In genomic region chr1:148522561-148523204, GRCh38 we compare ENCODE assay signal across 8 cellular contexts. TPM values are rescaled to one million over a fixed set of nuclear protein-coding genes. Genes with fewer than 3 reads are reported as not detected.
A peak's percentile ranks its signal among the peaks of the same experiment; 100 is the strongest.
DNase-seq lines count a peak whose midpoint lies in the region; ATAC-seq, FAIRE-seq and TF ChIP-seq lines count a peak whose summit lies in the region.
"Not testable (repeated sequence)": the region's sequence is repeated elsewhere in the genome, so short reads cannot be mapped to it uniquely, and the experiment has no call there.

No MANE protein-coding gene starts in this region.

- H3K27ac ChIP-seq in A673 (ENCODE audit: low read depth, low read length, poor library complexity, severe bottlenecking); keratinocyte (ENCODE audit: control insufficient read depth, insufficient read depth, low read length): not testable (repeated sequence)
- H3K27ac ChIP-seq in caudate nucleus (ENCODE audit: low read depth, low read length) (peak overlapping the region; percentile 67), smooth muscle cell (ENCODE audit: low read depth) (peak overlapping the region; percentile 59)

- WGBS in smooth muscle cell (ENCODE audit: low lambda C conversion rate) = under 1% methylated on average over 28 of the region's 30 CpGs

- POLR2A ChIA-PET in A673 (lab: Charles Lee; ENCODE audit: low non-redundant PET) = not testable (repeated sequence)

- not testable (repeated sequence) for H3K9ac ChIP-seq in keratinocyte (ENCODE audit: control insufficient read depth, extremely low read depth, insufficient read depth, low read length); smooth muscle cell (ENCODE audit: low read depth)

- not testable (repeated sequence) for H3K4me1 ChIP-seq in A673 (ENCODE audit: insufficient read depth, low read length, poor library complexity, severe bottlenecking); keratinocyte (ENCODE audit: control insufficient read depth, extremely low read depth, insufficient read depth, low read length); smooth muscle cell (ENCODE audit: low read depth)

- TF ChIP-seq CTCF in A673 (conservative IDR thresholded peaks at IDR 0.05; ENCODE audit: low read depth, low read length); smooth muscle cell (IDR thresholded peaks at IDR 0.05; ENCODE audit: borderline replicate concordance, insufficient read depth, poor library complexity, severe bottlenecking): not testable (repeated sequence)
- peak in 1 of 3 experiments; percentile 12 for TF ChIP-seq CTCF in keratinocyte (optimal IDR thresholded peaks at IDR 0.05 in 1 of 3, IDR thresholded peaks at IDR 0.05 in 1 of 3, conservative IDR thresholded peaks at IDR 0.05 in 1 of 3; ENCODE audit: extremely low read depth in 1 of 3, insufficient read depth in 2 of 3, low read length in 3 of 3)

- peak overlapping the region; percentile 36 for H3K4me3 ChIP-seq in A673 (ENCODE audit: low read depth, low read length, poor library complexity, severe bottlenecking)
- not testable (repeated sequence) for H3K4me3 ChIP-seq in keratinocyte (ENCODE audit: control insufficient read depth in 2 of 3, extremely low read depth in 1 of 3, insufficient read depth in 2 of 3, low read depth in 1 of 3, low read length in 3 of 3)
- H3K4me3 ChIP-seq in smooth muscle cell = peak overlapping the region; percentile 21

- CTCF ChIA-PET in A673 (lab: Charles Lee) = not testable (repeated sequence)

- peak; percentile 81 for ATAC-seq in GM18873 (IDR thresholded peaks at IDR 0.05; ENCODE audit: low FRiP score, unreplicated experiment)
- ATAC-seq in HG03066 (IDR thresholded peaks at IDR 0.05; ENCODE audit: low read depth, unreplicated experiment) = peak; percentile 84

- H2AFZ ChIP-seq in keratinocyte (ENCODE audit: control insufficient read depth, low read length); smooth muscle cell (ENCODE audit: low read depth): not testable (repeated sequence)

- not testable (repeated sequence) for H3K79me2 ChIP-seq in keratinocyte (ENCODE audit: control insufficient read depth, insufficient read depth, low read length); smooth muscle cell (ENCODE audit: low read depth)

- H3F3A ChIP-seq in smooth muscle cell (ENCODE audit: low read depth) = not testable (repeated sequence)

- not testable (repeated sequence) for H3K9me1 ChIP-seq in keratinocyte (ENCODE audit: control insufficient read depth, extremely low read depth, insufficient read depth, low read length)

- H4K20me1 ChIP-seq in keratinocyte (ENCODE audit: control insufficient read depth, extremely low read depth, insufficient read depth, low read length); smooth muscle cell (ENCODE audit: low read depth): not testable (repeated sequence)

- TSS peak; percentile 99 for BruUV-seq in A673 (replicated peaks; lab: Mats Ljungman, UMichigan)

- DNase-seq in A673 (ENCODE audit: low spot score) (peak; percentile 93), NCI-H226 (peak; percentile 85), caudate nucleus (lab: John Stamatoyannopoulos, UW) (peak in 58 of 61 donors; percentile 3 to 91 (median 56)), keratinocyte (ENCODE audit: low read depth, low spot score) (peak; percentile 94), smooth muscle cell (lab: John Stamatoyannopoulos, UW; ENCODE audit: unreplicated experiment) (peak; percentile 38)
- peak; percentile 65 to 92 (median 82) for DNase-seq in activated CD4-positive, CD25-positive, alpha-beta regulatory T cell (lab: John Stamatoyannopoulos, UW)

- not testable (repeated sequence) for H3K9me3 ChIP-seq in A673 (ENCODE audit: low read depth, low read length, poor library complexity, severe bottlenecking); keratinocyte (ENCODE audit: control insufficient read depth, low read depth, low read length); smooth muscle cell (replicated peaks; ENCODE audit: low read depth)

- not testable (repeated sequence) for H3K27me3 ChIP-seq in A673 (replicated peaks; ENCODE audit: insufficient read depth, low read depth, low read length, poor library complexity); keratinocyte (ENCODE audit: control insufficient read depth, extremely low read depth, insufficient read depth, low read length); smooth muscle cell (ENCODE audit: low read depth)

- FAIRE-seq in keratinocyte (lab: Jason Lieb, UNC) = not testable (repeated sequence)

- dilution Hi-C loops in keratinocyte (cut with MboI; ENCODE audit: extremely low pct_ligation_motif_present, low sequenced_read_pairs) = not testable (repeated sequence)

- H3K4me2 ChIP-seq in keratinocyte (ENCODE audit: control insufficient read depth, extremely low read depth, insufficient read depth, low read depth, low read length); smooth muscle cell: not testable (repeated sequence)

- intact Hi-C loops in A673 (cut with micrococcal nuclease; ENCODE audit: unreplicated experiment) = not testable (repeated sequence)

- not testable (repeated sequence) for H3K36me3 ChIP-seq in A673 (ENCODE audit: insufficient read depth, low read length, poor library complexity, severe bottlenecking); keratinocyte (ENCODE audit: control insufficient read depth in 2 of 2, extremely low read depth in 1 of 2, insufficient read depth in 2 of 2, low read length in 2 of 2); smooth muscle cell (ENCODE audit: low read depth)

RNA-seq across cellular contexts. Expression of gene PPIAL4G, which starts 39.6 kb away (rescaled TPM):
- not detected in 2 replicates for total RNA-seq in A673 (2021)
- polyA plus RNA-seq in keratinocyte = not detected in 3 replicates
- polyA plus RNA-seq in keratinocyte (2011; ENCODE audit: low read depth) = not detected
- not detected in 2 replicates for polyA plus RNA-seq in keratinocyte (2011; cell fraction: cytosol; rRNA removed)
- not detected in 2 replicates for polyA plus RNA-seq in keratinocyte (2011; cell fraction: nucleus; rRNA removed)
- not detected in 2 replicates for polyA plus RNA-seq in keratinocyte (2012; ENCODE audit: low replicate concordance)
- polyA minus RNA-seq in keratinocyte = not detected in 3 replicates
- polyA minus RNA-seq in keratinocyte (2011; cell fraction: cytosol; rRNA and poly(A)+ RNA removed) = not detected
- polyA minus RNA-seq in keratinocyte (2011; cell fraction: nucleus; rRNA and poly(A)+ RNA removed) = not detected in 2 replicates
- not detected in 2 replicates for total RNA-seq in smooth muscle cell
- polyA plus RNA-seq in smooth muscle cell = 0.12 TPM in 1 of 2 replicates, not detected in the other

Comparison
In these comparisons a context has a peak if more than half of its experiments do, and no peak if none do; other contexts are left out.
1. DNase-seq: peak in every context shown above with its lines; median percentile 94 in keratinocyte; 93 in A673; 85 in NCI-H226; 82 in activated CD4-positive, CD25-positive, alpha-beta regulatory T cell; 56 in caudate nucleus; 38 in smooth muscle cell.